In genomic region chr1:59083946-59084865, GRCh38 we compare ENCODE assay signal across 11 cellular contexts.
DNase-seq lines count a peak whose midpoint lies in the region; ATAC-seq and TF ChIP-seq lines count a peak whose summit lies in the region.
"Had no signal": no experiment of that assay in that cellular context is flagged by ENCODE, and none has a peak within 500 bp of the region (broad histone marks: within the 10 kb centered on the region; RNA-seq: fewer than 3 reads in every experiment).

No MANE protein-coding gene starts in this region.

- H3K4me3 ChIP-seq in SJSA1 (no peak overlapping the region), fibroblast of the aortic adventitia (ENCODE audit: low read depth, low read length) (no peak overlapping the region), trophoblast cell (ENCODE audit: low read depth, low read length) (no peak overlapping the region), Karpas-422 (ENCODE audit: low read length) (no peak overlapping the region)

- peaks cover 34 to 42% of the 10 kb centered on the region in 2 experiments for H3K4me1 Mint-ChIP-seq in H9

- H2BK15ac ChIP-seq in H9 (ENCODE audit: low read depth, low read length), result no peak overlapping the region

- H3K23ac ChIP-seq in H9 (ENCODE audit: insufficient read length, low read depth, low read length) (no peak overlapping the region), trophoblast cell (ENCODE audit: low read length) (no peak overlapping the region)

- H2BK12ac ChIP-seq in H9 (ENCODE audit: insufficient read length, low read depth, low read length), result no peak overlapping the region
- H2BK12ac ChIP-seq in trophoblast cell (ENCODE audit: low read length), result no peak overlapping the region

- no peak overlapping the region for H3K18ac ChIP-seq in H9 (ENCODE audit: insufficient read length, low read depth, low read length)
- no peak overlapping the region for H3K18ac ChIP-seq in trophoblast cell (ENCODE audit: low read length)

- no peak for ATAC-seq in GM18861 (IDR thresholded peaks at IDR 0.05; ENCODE audit: unreplicated experiment)
- ATAC-seq: naive thymus-derived CD4-positive, alpha-beta T cell had no signal

- H3K14ac ChIP-seq in H9 (ENCODE audit: insufficient read depth, low read length) (peak overlapping the region; percentile 41; the same call in 1 of the 2 replicates), trophoblast cell (ENCODE audit: low read length) (no peak overlapping the region)

- no peaks in the 10 kb centered on the region for H4K20me1 ChIP-seq in H9 (ENCODE audit: control insufficient read depth, insufficient read depth, insufficient read length)
- no peaks in the 10 kb centered on the region for H4K20me1 ChIP-seq in Karpas-422 (ENCODE audit: insufficient read depth, low read depth, low read length)

- TF ChIP-seq CTCF in H9 (conservative IDR thresholded peaks at IDR 0.05) (no peak), fibroblast of the aortic adventitia (IDR thresholded peaks at IDR 0.05; ENCODE audit: insufficient read depth, low read length) (no peak)

- peaks cover under 1 to 5% of the 10 kb centered on the region in 2 experiments; a peak in 4 of 5 replicates for H3K9me3 Mint-ChIP-seq in H9

- H4K8ac ChIP-seq in H9 (replicated peaks; ENCODE audit: insufficient read length, low read depth, low read length), result no peak overlapping the region
- H4K8ac ChIP-seq in trophoblast cell (ENCODE audit: low read depth, low read length), result no peak overlapping the region

- no peak overlapping the region for H4K91ac ChIP-seq in H9 (ENCODE audit: insufficient read length, low read depth, low read length)
- no peak overlapping the region for H4K91ac ChIP-seq in trophoblast cell (ENCODE audit: low read depth, low read length)

- H3K27me3 ChIP-seq in H9 (ENCODE audit: insufficient read depth, low read length) (no peaks in the 10 kb centered on the region), SJSA1 (replicated peaks) (no peaks in the 10 kb centered on the region), trophoblast cell (ENCODE audit: insufficient read depth, low read length) (no peaks in the 10 kb centered on the region), Karpas-422 (ENCODE audit: low read length) (no peaks in the 10 kb centered on the region)

- H3K79me2 ChIP-seq in H9 (ENCODE audit: insufficient read depth, low read length) (no peaks in the 10 kb centered on the region), trophoblast cell (ENCODE audit: control insufficient read depth, insufficient read depth, low read length, poor library complexity) (no peaks in the 10 kb centered on the region), Karpas-422 (ENCODE audit: low read length) (no peaks in the 10 kb centered on the region)

- no peaks in the 10 kb centered on the region for H3K9me2 ChIP-seq in Karpas-422 (replicated peaks; ENCODE audit: insufficient read depth, low read length)

- H3K79me1 ChIP-seq in H9 (ENCODE audit: insufficient read depth, low read depth, low read length, poor library complexity, severe bottlenecking), result no peaks in the 10 kb centered on the region
- no peaks in the 10 kb centered on the region for H3K79me1 ChIP-seq in trophoblast cell (ENCODE audit: low read length)

- H3K27me3 Mint-ChIP-seq in H9 (ENCODE audit: low read depth), result no peaks in the 10 kb centered on the region; the same call in 1 of the 2 replicates

- peak overlapping the region; percentile 47 for H3K27ac ChIP-seq in H9 (ENCODE audit: insufficient read length, low read depth, low read length)
- H3K27ac ChIP-seq in SJSA1, result peak overlapping the region; percentile 44
- H3K27ac ChIP-seq in trophoblast cell (ENCODE audit: low read depth, low read length), result no peak overlapping the region
- H3K27ac ChIP-seq in Karpas-422 (ENCODE audit: low read length), result no peak overlapping the region

- no peak overlapping the region for H3T11ph ChIP-seq in H9 (ENCODE audit: low read length)

- H3K36me3 ChIP-seq in SJSA1 (no peaks in the 10 kb centered on the region), trophoblast cell (ENCODE audit: control insufficient read depth in 1 of 2, insufficient read depth in 2 of 2, low read length in 2 of 2) (no peaks in the 10 kb centered on the region), Karpas-422 (ENCODE audit: insufficient read depth, low read length) (no peaks in the 10 kb centered on the region)

- DNase-seq in H9 (peak; percentile 66), SJSA1 (ENCODE audit: low read depth in 1 of 2, low spot score in 2 of 2) (peak; percentile 44 to 51), fibroblast of the aortic adventitia (ENCODE audit: low read depth) (peak; percentile 59), trophoblast cell (no peak), COLO829 (ENCODE audit: low spot score) (no peak), NOMO-1 treated with dmso at 0.1 percent for 144 hours (lab: John Stamatoyannopoulos, UW; ENCODE audit: unreplicated experiment) (no peak), Karpas-422 (no peak)
- DNase-seq: cortex of kidney, NCI-H146 had no signal

- H3K4me1 ChIP-seq in H9 (ENCODE audit: insufficient read depth, low read length) (peaks cover 8% of the 10 kb centered on the region; the same call in 1 of the 2 replicates), SJSA1 (replicated peaks) (peaks cover 13% of the 10 kb centered on the region), trophoblast cell (ENCODE audit: control insufficient read depth in 1 of 2, insufficient read depth in 2 of 2, low read length in 2 of 2) (peaks cover 7% of the 10 kb centered on the region in 2 experiments), Karpas-422 (ENCODE audit: low read length) (no peaks in the 10 kb centered on the region)

- H2BK20ac ChIP-seq in H9 (ENCODE audit: low read depth, low read length, poor library complexity, severe bottlenecking), result no peak overlapping the region

- H3K23me2 ChIP-seq in H9 (ENCODE audit: insufficient read length, low read depth, low read length, poor library complexity, severe bottlenecking), result no peaks in the 10 kb centered on the region

- H4K12ac ChIP-seq in trophoblast cell (ENCODE audit: low read depth, low read length), result no peak overlapping the region

- no peak overlapping the region for H3K4ac ChIP-seq in H9 (ENCODE audit: low read depth, low read length)
- H3K4ac ChIP-seq in trophoblast cell (ENCODE audit: low read depth, low read length), result no peak overlapping the region

- H3K9ac ChIP-seq in H9 (ENCODE audit: extremely low read depth, insufficient read length, low read length) (no peak overlapping the region), trophoblast cell (ENCODE audit: low read length) (no peak overlapping the region), Karpas-422 (ENCODE audit: low read length) (no peak overlapping the region)

- H3K4me2 ChIP-seq in H9 (ENCODE audit: insufficient read depth, insufficient read length, low read length) (no peak overlapping the region), trophoblast cell (ENCODE audit: low read length) (no peak overlapping the region), Karpas-422 (ENCODE audit: low read depth, low read length, poor library complexity, severe bottlenecking) (no peak overlapping the region)

- no peak overlapping the region for H2AK5ac ChIP-seq in H9 (ENCODE audit: insufficient read length, low read length)
- H2AK5ac ChIP-seq in trophoblast cell (ENCODE audit: low read length), result no peak overlapping the region

- H4K5ac ChIP-seq in H9 (ENCODE audit: insufficient read length, low read depth, low read length), result no peak overlapping the region

- no CpG with 5 or more reads among the region's 9 CpGs for WGBS in H9 (ENCODE audit: extremely low coverage, insufficient read length, low lambda C conversion rate)
- 100% methylated on average over 1 of the region's 9 CpGs for WGBS in trophoblast cell (ENCODE audit: extremely low coverage, insufficient coverage, insufficient read length)

- H3K27ac Mint-ChIP-seq in H9, result peak overlapping the region; percentile 78 to 94 (median 85); a peak in 5 of 7 replicates

- no peak overlapping the region for H2BK120ac ChIP-seq in H9 (ENCODE audit: low read depth, low read length, poor library complexity, severe bottlenecking)
- H2BK120ac ChIP-seq in trophoblast cell (ENCODE audit: insufficient read depth, low read length, poor library complexity), result no peak overlapping the region

- H3K4me3 Mint-ChIP-seq in H9, result no peak overlapping the region; a peak in 1 of 5 replicates

- peaks cover 0 to 6% (median 2%) of the 10 kb centered on the region in 3 experiments; a peak in 5 of 7 replicates for H3K36me3 Mint-ChIP-seq in H9 (ENCODE audit: insufficient read depth in 1 of 3, low read depth in 3 of 3)

- no peaks in the 10 kb centered on the region for H3K9me3 ChIP-seq in H9 (ENCODE audit: control insufficient read depth, low read depth, low read length)
- no peaks in the 10 kb centered on the region for H3K9me3 ChIP-seq in SJSA1 (replicated peaks)
- no peaks in the 10 kb centered on the region for H3K9me3 ChIP-seq in trophoblast cell (ENCODE audit: insufficient read depth, low read depth, low read length)
- H3K9me3 ChIP-seq in Karpas-422 (ENCODE audit: low read length), result no peaks in the 10 kb centered on the region

- H2BK5ac ChIP-seq in H9 (ENCODE audit: insufficient read length, low read length) (no peak overlapping the region), trophoblast cell (ENCODE audit: low read depth, low read length, poor library complexity) (no peak overlapping the region)

- H2AFZ ChIP-seq in H9 (ENCODE audit: low read length) (peak overlapping the region; percentile 17), trophoblast cell (ENCODE audit: insufficient read depth, low read length, poor library complexity) (peak overlapping the region; percentile 28), Karpas-422 (ENCODE audit: low read length) (no peak overlapping the region)

- no peak overlapping the region for H3K56ac ChIP-seq in H9 (ENCODE audit: insufficient read length, low read depth, low read length)

Comparison
In these comparisons a context has a peak if more than half of its experiments do, and no peak if none do; other contexts are left out.
1. DNase-seq: peak in H9 (single experiment), SJSA1 (2 of 2) and fibroblast of the aortic adventitia (single experiment); none in trophoblast cell (0 of 2), COLO829 (single experiment), NOMO-1 treated with dmso at 0.1 percent for 144 hours (single experiment) and Karpas-422 (single experiment).
2. H3K27ac ChIP-seq: peak in H9 (single experiment) and SJSA1 (single experiment); none in trophoblast cell (single experiment) and Karpas-422 (single experiment).